In genomic region chr7:50781894-50782293, GRCh38 we compare ENCODE assay signal across 8 cellular contexts. TPM values are rescaled to one million over a fixed set of nuclear protein-coding genes. Genes with fewer than 3 reads are reported as not detected.
DNase-seq lines count a peak whose midpoint lies in the region; ATAC-seq and TF ChIP-seq lines count a peak whose summit lies in the region.

No MANE protein-coding gene starts in this region.

- no peak for ATAC-seq in gastroesophageal sphincter
- ATAC-seq in HG03378 (IDR thresholded peaks at IDR 0.05; ENCODE audit: unreplicated experiment): no peak

- peak overlapping the region; percentile 29 for H3K4me3 Mint-ChIP-seq in activated CD4-positive, alpha-beta memory T cell treated with anti-CD3 and anti-CD28 coated beads, Interleukin-2, amount 10 ng/mL, durations not matched to agents 7 days and 5 days

- H3K9me3 Mint-ChIP-seq in activated CD4-positive, alpha-beta memory T cell treated with anti-CD3 and anti-CD28 coated beads, Interleukin-2, amount 10 ng/mL, durations not matched to agents 7 days and 5 days: peaks cover 5% of the 10 kb centered on the region

- H3K9me3 ChIP-seq in gastroesophageal sphincter: no peaks in the 10 kb centered on the region
- no peaks in the 10 kb centered on the region for H3K9me3 ChIP-seq in sigmoid colon

- TF ChIP-seq EP300 in gastroesophageal sphincter (IDR thresholded peaks at IDR 0.05): no peak
- TF ChIP-seq EP300 in sigmoid colon (IDR thresholded peaks at IDR 0.05): no peak

- TF ChIP-seq POLR2A in gastroesophageal sphincter (IDR thresholded peaks at IDR 0.05) (no peak), sigmoid colon (IDR thresholded peaks at IDR 0.05) (no peak)

- H3K4me1 Mint-ChIP-seq in activated CD4-positive, alpha-beta memory T cell treated with anti-CD3 and anti-CD28 coated beads, Interleukin-2, amount 10 ng/mL, durations not matched to agents 7 days and 5 days: peaks cover 19% of the 10 kb centered on the region

- H3K36me3 ChIP-seq in gastroesophageal sphincter (no peaks in the 10 kb centered on the region), sigmoid colon (no peaks in the 10 kb centered on the region)

- H3K36me3 Mint-ChIP-seq in activated CD4-positive, alpha-beta memory T cell treated with anti-CD3 and anti-CD28 coated beads, Interleukin-2, amount 10 ng/mL, durations not matched to agents 7 days and 5 days (ENCODE audit: low read depth): peaks cover 3% of the 10 kb centered on the region

- H3K27me3 ChIP-seq in gastroesophageal sphincter (no peaks in the 10 kb centered on the region), sigmoid colon (no peaks in the 10 kb centered on the region)

- H3K27ac Mint-ChIP-seq in activated CD4-positive, alpha-beta memory T cell treated with anti-CD3 and anti-CD28 coated beads, Interleukin-2, amount 10 ng/mL, durations not matched to agents 7 days and 5 days: no peak overlapping the region

- POLR2A ChIA-PET in activated CD4-positive, alpha-beta memory T cell treated with anti-CD3 and anti-CD28 coated beads, Interleukin-2, amount 10 ng/mL, durations not matched to agents 7 days and 5 days (lab: Charles Lee): no interaction called here

- peaks cover 44% of the 10 kb centered on the region for H3K27me3 Mint-ChIP-seq in activated CD4-positive, alpha-beta memory T cell treated with anti-CD3 and anti-CD28 coated beads, Interleukin-2, amount 10 ng/mL, durations not matched to agents 7 days and 5 days

- peak overlapping the region; percentile 24; the same call in 1 of the 2 replicates for H3K4me3 ChIP-seq in HFF-Myc (replicated peaks; ENCODE audit: low read depth, low read length)
- peak overlapping the region; percentile 2 to 66 for H3K4me3 ChIP-seq in gastroesophageal sphincter
- peak overlapping the region; percentile 10 to 63 (median 56) for H3K4me3 ChIP-seq in sigmoid colon

- CTCF ChIA-PET in activated CD4-positive, alpha-beta memory T cell treated with anti-CD3 and anti-CD28 coated beads, Interleukin-2, amount 10 ng/mL, durations not matched to agents 7 days and 5 days (lab: Charles Lee): interaction anchor here (0.9 kb wide), 1 partner anchor 381 kb away, joined by 3 read pairs; no protein-coding TSS in a partner anchor

- intact Hi-C loops in sigmoid colon (cut with DNase I): no loop called here

- H3K27ac ChIP-seq in gastroesophageal sphincter: peak overlapping the region in 2 of 4 donors; percentile 49 to 78
- peak overlapping the region in 3 of 4 donors; percentile 51 to 72 (median 65) for H3K27ac ChIP-seq in sigmoid colon

- 53 to 73% methylated on average over 4 to 17 of the region's 29 CpGs for WGBS in gastroesophageal sphincter (ENCODE audit: low coverage in 1 of 2), 2 donors
- 46 to 50% methylated on average over 29 of the region's 29 CpGs for WGBS in sigmoid colon, 2 donors

- no peak for DNase-seq in HFF-Myc (ENCODE audit: extremely low read depth, low read depth)
- DNase-seq in activated CD4-positive, alpha-beta memory T cell treated with anti-CD3 and anti-CD28 coated beads, Interleukin-2, amount 10 ng/mL, durations not matched to agents 7 days and 5 days: no peak
- no peak for DNase-seq in sigmoid colon
- DNase-seq in NCI-H2081 (lab: John Stamatoyannopoulos, UW): no peak
- no peak for DNase-seq in NCI-H2029 treated with DMSO at 0.1 percent for 48 hours (lab: John Stamatoyannopoulos, UW)
- DNase-seq in activated CD4-positive, alpha-beta T cell treated with anti-CD3 and anti-CD28 coated beads, Interleukin-2, amount 50 U/mL, for 1 hour: no peak

- peaks cover 0 to 55% (median 4%) of the 10 kb centered on the region in 3 donors for H3K4me1 ChIP-seq in gastroesophageal sphincter
- peaks cover 0 to 73% (median 59%) of the 10 kb centered on the region in 4 donors for H3K4me1 ChIP-seq in sigmoid colon

- no peak for TF ChIP-seq CTCF in HFF-Myc (IDR thresholded peaks at IDR 0.05; ENCODE audit: low read depth, low read length, missing control alignments)
- TF ChIP-seq CTCF in gastroesophageal sphincter (IDR thresholded peaks at IDR 0.05): no peak
- TF ChIP-seq CTCF in sigmoid colon (IDR thresholded peaks at IDR 0.05): no peak

RNA-seq across cellular contexts. Expression of gene GRB10, which starts 0.8 kb away (rescaled TPM):
- 10 to 100 TPM; 13.9 to 14.2 TPM for total RNA-seq in activated CD4-positive, alpha-beta memory T cell treated with anti-CD3 and anti-CD28 coated beads, Interleukin-2, amount 10 ng/mL, durations not matched to agents 7 days and 5 days
- total RNA-seq in gastroesophageal sphincter (10 to 100 TPM; 28.5 to 58.0 (median 53.0) TPM), sigmoid colon (10 to 100 TPM; 49.2 to 83.6 (median 60.8) TPM)
- 10 to 100 TPM in 1 of 3 donors, 1 to 10 TPM in 2; 2.1 to 10.1 (median 3.6) TPM for polyA plus RNA-seq in sigmoid colon
